Comparison of ENCODE assay signal across 8 cellular contexts in the genomic region with DNA sequence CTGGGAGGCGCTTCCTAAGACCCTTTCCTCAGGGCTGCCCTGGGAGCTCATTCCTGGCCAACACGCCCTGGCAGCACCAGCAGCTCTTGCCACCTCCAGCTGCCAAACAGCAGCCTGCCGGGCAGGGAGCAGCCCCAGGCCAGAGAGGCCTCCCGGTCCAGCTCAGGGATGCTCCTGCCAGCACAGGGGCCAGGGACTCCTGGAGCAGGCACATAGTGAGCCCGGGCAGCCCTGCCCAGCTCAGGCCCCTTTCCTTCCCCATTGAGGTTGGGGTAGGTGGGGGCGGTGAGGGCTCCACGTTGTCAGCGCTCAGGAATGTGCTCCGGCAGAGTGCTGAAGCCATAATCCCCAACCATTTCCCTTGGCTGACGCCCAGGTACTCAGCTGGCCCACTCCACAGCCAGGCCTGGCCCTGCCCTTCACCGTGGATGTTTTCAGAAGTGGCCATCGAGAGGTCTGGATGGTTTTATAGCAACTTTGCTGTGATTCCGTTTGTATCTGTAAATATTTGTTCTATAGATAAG. TPM values are rescaled to one million over a fixed set of nuclear protein-coding genes. Genes with fewer than 3 reads are reported as not detected.
A peak's percentile ranks its signal among the peaks of the same experiment; 100 is the strongest.
DNase-seq lines count a peak whose midpoint lies in the region; ATAC-seq, FAIRE-seq and TF ChIP-seq lines count a peak whose summit lies in the region.

No MANE protein-coding gene starts in this region.

- peak overlapping the region; percentile 8 for H3K14ac ChIP-seq in trophoblast cell (ENCODE audit: low read length)

- no peak overlapping the region for H2BK5ac ChIP-seq in trophoblast cell (ENCODE audit: low read depth, low read length, poor library complexity)

- no peak overlapping the region for H3K23ac ChIP-seq in trophoblast cell (ENCODE audit: low read length)

- no peaks in the 10 kb centered on the region for H3K79me2 ChIP-seq in trophoblast cell (ENCODE audit: control insufficient read depth, insufficient read depth, low read length, poor library complexity)

- peaks cover 0 to 65% (median 0%) of the 10 kb centered on the region in 3 donors for H3K36me3 ChIP-seq in Peyer's patch
- peaks cover 74 to 78% of the 10 kb centered on the region in 2 experiments for H3K36me3 ChIP-seq in trophoblast cell (ENCODE audit: control insufficient read depth in 1 of 2, insufficient read depth in 2 of 2, low read length in 2 of 2)

- no peak for FAIRE-seq in frontal cortex (lab: Jason Lieb, UNC)
- no peak for FAIRE-seq in D721Med (lab: Jason Lieb, UNC)

- no peak overlapping the region for H2BK12ac ChIP-seq in trophoblast cell (ENCODE audit: low read length)

- H3K27me3 ChIP-seq in Peyer's patch = no peaks in the 10 kb centered on the region
- no peaks in the 10 kb centered on the region for H3K27me3 ChIP-seq in trophoblast cell (ENCODE audit: insufficient read depth, low read length)

- H3K27ac ChIP-seq in Peyer's patch = peak overlapping the region; percentile 56 to 84 (median 69)
- H3K27ac ChIP-seq in trophoblast cell (ENCODE audit: low read depth, low read length) = peak overlapping the region; percentile 9

- no peak for TF ChIP-seq POLR2A in Peyer's patch (IDR thresholded peaks at IDR 0.05)

- no peak overlapping the region for H3K4ac ChIP-seq in trophoblast cell (ENCODE audit: low read depth, low read length)

- H2AK5ac ChIP-seq in trophoblast cell (ENCODE audit: low read length) = no peak overlapping the region

- H4K8ac ChIP-seq in trophoblast cell (ENCODE audit: low read depth, low read length) = no peak overlapping the region

- peak overlapping the region; percentile 67 for H4K12ac ChIP-seq in trophoblast cell (ENCODE audit: low read depth, low read length)

- H4K91ac ChIP-seq in trophoblast cell (ENCODE audit: low read depth, low read length) = no peak overlapping the region

- peak; percentile 86 for DNase-seq in DMS79 treated with DMSO at 0.1 percent for 48 hours (lab: John Stamatoyannopoulos, UW)
- peak in 1 of 3 donors; percentile 78 for DNase-seq in Peyer's patch
- DNase-seq in fibroblast of peridontal ligament (ENCODE audit: extremely low read depth) = peak; percentile 94
- DNase-seq in trophoblast cell = peak in 1 of 2 donors; percentile 38
- no peak for DNase-seq in frontal cortex (ENCODE audit: low spot score in 2 of 2)
- no peak for DNase-seq in D721Med (ENCODE audit: insufficient read length, low spot score)
- no peak for DNase-seq in effector CD8-positive, alpha-beta T cell (lab: John Stamatoyannopoulos, UW)

- no peak overlapping the region for H2BK120ac ChIP-seq in trophoblast cell (ENCODE audit: insufficient read depth, low read length, poor library complexity)

- H3K9me3 ChIP-seq in Peyer's patch (no peaks in the 10 kb centered on the region), trophoblast cell (ENCODE audit: insufficient read depth, low read depth, low read length) (no peaks in the 10 kb centered on the region)

- H3K18ac ChIP-seq in trophoblast cell (ENCODE audit: low read length) = no peak overlapping the region

- no peak overlapping the region for H3K9ac ChIP-seq in trophoblast cell (ENCODE audit: low read length)

- no peak for ATAC-seq in GM19455 (IDR thresholded peaks at IDR 0.05; ENCODE audit: unreplicated experiment)

- H3K4me1 ChIP-seq in Peyer's patch (peaks cover 0 to 14% (median 0%) of the 10 kb centered on the region in 4 donors), trophoblast cell (ENCODE audit: control insufficient read depth in 1 of 2, insufficient read depth in 2 of 2, low read length in 2 of 2) (peaks cover 3 to 5% of the 10 kb centered on the region in 2 experiments)

- no CpG with 5 or more reads among the region's 13 CpGs for WGBS in trophoblast cell (ENCODE audit: extremely low coverage, insufficient coverage, insufficient read length)

- H3K4me3 ChIP-seq in Peyer's patch (no peak overlapping the region), trophoblast cell (ENCODE audit: low read depth, low read length) (no peak overlapping the region)

- H3K79me1 ChIP-seq in trophoblast cell (ENCODE audit: low read length) = no peaks in the 10 kb centered on the region

- TF ChIP-seq CTCF in Peyer's patch (IDR thresholded peaks at IDR 0.05) = no peak
- no peak for TF ChIP-seq CTCF in D721Med (IDR thresholded peaks at IDR 0.05; ENCODE audit: insufficient read depth, missing control alignments)

- H2AFZ ChIP-seq in trophoblast cell (ENCODE audit: insufficient read depth, low read length, poor library complexity) = no peak overlapping the region

- no peak overlapping the region for H3K4me2 ChIP-seq in trophoblast cell (ENCODE audit: low read length)

RNA-seq across cellular contexts. Expression of gene SLC39A13, which starts 7.6 kb away (rescaled TPM):
- total RNA-seq in Peyer's patch = 10 to 100 TPM; 19.8 to 56.6 (median 39.6) TPM
- polyA plus RNA-seq in trophoblast cell (2013) = 27.5 and 28.6 TPM in 2 replicates
- 8.6 TPM for total RNA-seq in frontal cortex

RNA-seq across cellular contexts. Expression of gene PSMC3, which starts 10.2 kb away (rescaled TPM):
- total RNA-seq in Peyer's patch (100 to 1,000 TPM in 1 of 4 donors, 10 to 100 TPM in 3; 47.6 to 121 (median 70.9) TPM), frontal cortex (104 TPM)
- polyA plus RNA-seq in trophoblast cell (2013) = 124 and 126 TPM in 2 replicates

RNA-seq across cellular contexts. Expression of gene RAPSN, which starts 32.9 kb away (rescaled TPM):
- total RNA-seq in Peyer's patch (under 1 TPM in 2 of 4 donors, not detected in 2; 0.54 to 0.76 TPM), frontal cortex (not detected)
- polyA plus RNA-seq in trophoblast cell (2013) = 0.15 and 0.40 TPM in 2 replicates

RNA-seq across cellular contexts. Expression of gene SPI1, which starts 37.7 kb away (rescaled TPM):
- 10 to 100 TPM in 1 of 4 donors, 1 to 10 TPM in 3; 2.6 to 27.2 (median 7.8) TPM for total RNA-seq in Peyer's patch
- 0.08 TPM in 2 replicates for polyA plus RNA-seq in trophoblast cell (2013)
- total RNA-seq in frontal cortex = 1.2 TPM

Comparison
In these comparisons a context has a peak if more than half of its experiments do, and no peak if none do; other contexts are left out.
1. DNase-seq: peak in DMS79 treated with DMSO at 0.1 percent for 48 hours (single experiment) and fibroblast of peridontal ligament (single experiment); none in frontal cortex (0 of 2), D721Med (single experiment) and effector CD8-positive, alpha-beta T cell (single experiment).